12 cellular contexts compared by ENCODE assay signal in the genomic region with DNA sequence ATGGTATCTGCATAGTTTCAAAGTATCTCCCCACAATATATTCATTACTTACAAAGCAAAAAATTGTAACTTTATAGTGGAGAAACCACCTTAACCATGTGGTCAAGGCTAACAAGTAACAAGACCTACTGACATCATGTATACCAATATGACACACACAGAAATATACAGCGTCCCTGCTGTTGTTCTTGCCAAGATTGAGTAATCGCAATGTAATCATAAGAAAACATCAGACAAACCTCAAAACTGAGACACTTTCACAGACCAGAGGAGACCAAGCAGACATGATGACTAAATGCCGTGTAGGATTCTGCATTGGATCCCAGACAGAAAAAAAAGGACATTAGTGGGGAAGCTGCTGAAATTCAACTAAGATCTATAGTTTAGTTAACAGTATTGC.
A peak's percentile ranks its signal among the peaks of the same experiment; 100 is the strongest.
DNase-seq lines count a peak whose midpoint lies in the region; ATAC-seq, FAIRE-seq and TF ChIP-seq lines count a peak whose summit lies in the region.
"Had no signal": no experiment of that assay in that cellular context is flagged by ENCODE, and none has a peak within 500 bp of the region (broad histone marks: within the 10 kb centered on the region; RNA-seq: fewer than 3 reads in every experiment).

No MANE protein-coding gene starts in this region.

- peaks cover 6 to 12% of the 10 kb centered on the region in 2 donors for H3K4me1 Mint-ChIP-seq in natural killer cell

- no peaks in the 10 kb centered on the region for H3K4me1 ChIP-seq in testis

- H3K36me3 Mint-ChIP-seq in natural killer cell = no peaks in the 10 kb centered on the region
- H3K36me3 Mint-ChIP-seq: activated naive CD4-positive, alpha-beta T cell treated with anti-CD3 and anti-CD28 coated beads, Interleukin-2, amount 50 U/mL, for 24 hours; stimulated activated naive B cell treated with anti-CD40 and anti-IgM and Interleukin-4, amounts not matched to agents 10 μg/mL and 1 μg/mL and 100 μg/mL, for 72 hours had no signal

- 49 to 63% methylated on average over 3 of the region's 3 CpGs for WGBS in testis, 2 donors

- TF ChIP-seq CTCF in bronchial epithelial cell (IDR thresholded peaks at IDR 0.05; ENCODE audit: insufficient read depth, low read length, severe bottlenecking) (no peak), natural killer cell (IDR thresholded peaks at IDR 0.05) (no peak), testis (IDR thresholded peaks at IDR 0.05) (no peak)

- TF ChIP-seq POLR2A in testis (IDR thresholded peaks at IDR 0.05) = no peak

- H3K4me3 Mint-ChIP-seq in natural killer cell = no peak overlapping the region
- H3K4me3 Mint-ChIP-seq: activated naive CD4-positive, alpha-beta T cell treated with anti-CD3 and anti-CD28 coated beads, Interleukin-2, amount 50 U/mL, for 24 hours; stimulated activated naive B cell treated with anti-CD40 and anti-IgM and Interleukin-4, amounts not matched to agents 10 μg/mL and 1 μg/mL and 100 μg/mL, for 72 hours had no signal

- intact Hi-C loops in natural killer cell (cut with micrococcal nuclease) (no loop called here), testis (cut with DNase I; ENCODE audit: low total_unique reads) (no loop called here)

- DNase-seq in EL (peak; percentile 91), M059J (ENCODE audit: low read depth) (peak; percentile 94), bronchial epithelial cell (ENCODE audit: low read depth) (peak; percentile 99), natural killer cell (no peak), cerebellar nuclear complex (lab: John Stamatoyannopoulos, UW) (no peak), testis (no peak), epidermal melanocyte (ENCODE audit: insufficient read length, low spot score) (no peak)
- DNase-seq: midbrain; stimulated activated naive B cell treated with anti-CD40 and anti-IgM and Interleukin-4, amounts not matched to agents 10 μg/mL and 1 μg/mL and 100 μg/mL, for 72 hours had no signal

- H3K27ac ChIP-seq in testis = no peak overlapping the region

- peak; percentile 30 to 60 (median 59) for ATAC-seq in natural killer cell
- ATAC-seq in GM18873 (IDR thresholded peaks at IDR 0.05; ENCODE audit: low FRiP score, unreplicated experiment) = no peak
- ATAC-seq: HepG2; stimulated activated naive B cell treated with anti-CD40 and anti-IgM and Interleukin-4, amounts not matched to agents 10 μg/mL and 1 μg/mL and 100 μg/mL, for 72 hours had no signal

- H3K27me3 Mint-ChIP-seq in natural killer cell (ENCODE audit: low read depth in 2 of 2) = peaks cover 7 to 8% of the 10 kb centered on the region in 2 donors
- H3K27me3 Mint-ChIP-seq: activated naive CD4-positive, alpha-beta T cell treated with anti-CD3 and anti-CD28 coated beads, Interleukin-2, amount 50 U/mL, for 24 hours; stimulated activated naive B cell treated with anti-CD40 and anti-IgM and Interleukin-4, amounts not matched to agents 10 μg/mL and 1 μg/mL and 100 μg/mL, for 72 hours had no signal

- H3K4me3 ChIP-seq in bronchial epithelial cell (ENCODE audit: low read depth, low read length) (no peak overlapping the region), testis (no peak overlapping the region)

- H3K27me3 ChIP-seq in bronchial epithelial cell (ENCODE audit: control insufficient read depth, insufficient read depth, low read length) (no peaks in the 10 kb centered on the region), testis (no peaks in the 10 kb centered on the region)

- H3K9me3 ChIP-seq in testis = no peaks in the 10 kb centered on the region

- no peaks in the 10 kb centered on the region for H3K36me3 ChIP-seq in bronchial epithelial cell (ENCODE audit: control insufficient read depth, insufficient read depth, low read length)
- H3K36me3 ChIP-seq in testis (ENCODE audit: low read depth, missing control alignments) = no peaks in the 10 kb centered on the region

- no peak for FAIRE-seq in bronchial epithelial cell (lab: Jason Lieb, UNC)
- FAIRE-seq: HepG2 had no signal

- peak overlapping the region in 1 of 2 donors; percentile 14 for H3K27ac Mint-ChIP-seq in natural killer cell
- H3K27ac Mint-ChIP-seq: activated naive CD4-positive, alpha-beta T cell treated with anti-CD3 and anti-CD28 coated beads, Interleukin-2, amount 50 U/mL, for 24 hours; stimulated activated naive B cell treated with anti-CD40 and anti-IgM and Interleukin-4, amounts not matched to agents 10 μg/mL and 1 μg/mL and 100 μg/mL, for 72 hours had no signal

- no peaks in the 10 kb centered on the region for H3K9me3 Mint-ChIP-seq in natural killer cell
- H3K9me3 Mint-ChIP-seq: activated naive CD4-positive, alpha-beta T cell treated with anti-CD3 and anti-CD28 coated beads, Interleukin-2, amount 50 U/mL, for 24 hours; stimulated activated naive B cell treated with anti-CD40 and anti-IgM and Interleukin-4, amounts not matched to agents 10 μg/mL and 1 μg/mL and 100 μg/mL, for 72 hours had no signal

Comparison
In these comparisons a context has a peak if more than half of its experiments do, and no peak if none do; other contexts are left out.
1. DNase-seq: peak in EL (single experiment), M059J (single experiment) and bronchial epithelial cell (single experiment); none in natural killer cell (single experiment), cerebellar nuclear complex (0 of 2), testis (single experiment) and epidermal melanocyte (single experiment).